33 cellular contexts compared by ENCODE assay signal in the genomic region with DNA sequence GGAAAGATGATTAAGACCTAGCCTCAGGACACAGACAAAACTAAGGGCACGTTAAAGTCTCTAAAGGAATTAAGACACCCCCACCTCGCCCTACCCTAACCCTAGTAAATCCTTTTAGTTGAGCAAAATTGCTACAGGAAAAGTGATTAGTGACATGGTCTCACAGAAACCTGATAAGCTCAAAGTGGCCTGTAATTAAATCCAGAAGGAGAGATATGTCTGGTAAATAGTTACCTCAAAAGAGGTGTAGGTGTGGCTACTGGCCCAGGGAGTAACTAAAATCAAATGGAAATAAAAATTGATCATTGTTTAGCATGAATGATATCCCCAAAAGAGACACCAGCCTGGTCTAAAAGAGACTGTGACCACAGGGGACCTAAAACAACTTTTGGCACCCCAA.
"Had no signal": no experiment of that assay in that cellular context is flagged by ENCODE, and none has a peak within 500 bp of the region (broad histone marks: within the 10 kb centered on the region; RNA-seq: fewer than 3 reads in every experiment).

No MANE protein-coding gene starts in this region.

- H3K27me3 ChIP-seq: neutrophil, ovary, right lobe of liver, sigmoid colon, spleen, suprapubic skin, testis, tibial artery, transverse colon, upper lobe of right lung, uterus had no signal

- H3K27me3 Mint-ChIP-seq: naive thymus-derived CD8-positive, alpha-beta T cell; natural killer cell treated with Interleukin-12 subunit alpha and Interleukin-12 subunit beta and Interleukin-15 and Interleukin-18, amount 100 ng/mL, for 72 hours; stimulated activated memory B cell treated with anti-CD40 and anti-IgM and Interleukin-4, amounts not matched to agents 10 μg/mL and 1 μg/mL and 100 μg/mL, for 72 hours; stimulated activated naive CD8-positive, alpha-beta T cell treated with anti-CD3 and anti-CD28 coated beads, Interleukin-15, amount 100 ng/mL, for 72 hours; type B pancreatic cell had no signal

- H3K4me3 Mint-ChIP-seq: naive thymus-derived CD8-positive, alpha-beta T cell; natural killer cell treated with Interleukin-12 subunit alpha and Interleukin-12 subunit beta and Interleukin-15 and Interleukin-18, amount 100 ng/mL, for 72 hours; nephron progenitor cell; neural crest cell; stimulated activated memory B cell treated with anti-CD40 and anti-IgM and Interleukin-4, amounts not matched to agents 10 μg/mL and 1 μg/mL and 100 μg/mL, for 72 hours; stimulated activated naive CD8-positive, alpha-beta T cell treated with anti-CD3 and anti-CD28 coated beads, Interleukin-15, amount 100 ng/mL, for 72 hours; type B pancreatic cell had no signal

- H3K27ac Mint-ChIP-seq: naive thymus-derived CD8-positive, alpha-beta T cell; natural killer cell treated with Interleukin-12 subunit alpha and Interleukin-12 subunit beta and Interleukin-15 and Interleukin-18, amount 100 ng/mL, for 72 hours; nephron progenitor cell; progenitor cell of endocrine pancreas; stimulated activated memory B cell treated with anti-CD40 and anti-IgM and Interleukin-4, amounts not matched to agents 10 μg/mL and 1 μg/mL and 100 μg/mL, for 72 hours; stimulated activated naive CD8-positive, alpha-beta T cell treated with anti-CD3 and anti-CD28 coated beads, Interleukin-15, amount 100 ng/mL, for 72 hours; type B pancreatic cell had no signal

- DNase-seq: naive thymus-derived CD8-positive, alpha-beta T cell; nephron progenitor cell; nucleus accumbens; ovary; posterior cingulate gyrus; psoas muscle; right cardiac atrium; right lobe of liver; sigmoid colon; spleen; stimulated activated CD4-positive, alpha-beta T cell treated with anti-CD3 and anti-CD28 coated beads, Interleukin-12 subunit alpha, Interleukin-12 subunit beta, amount 100 ng/mL, for 4 hours; stimulated activated CD4-positive, alpha-beta T cell treated with anti-CD3 and anti-CD28 coated beads, Interleukin-1b, Interleukin-23, amount 100 ng/mL, for 48 hours; stimulated activated CD4-positive, alpha-beta T cell treated with anti-CD3 and anti-CD28 coated beads, Interleukin-4, amount 100 ng/mL, for 1 hour; stimulated activated CD4-positive, alpha-beta T cell treated with anti-CD3 and anti-CD28 coated beads, Interleukin-4, amount 100 ng/mL, for 4 hours; stimulated activated CD8-positive, alpha-beta memory T cell treated with anti-CD3 and anti-CD28 coated beads, Interleukin-4, amount 100 ng/mL, for 48 hours; stimulated activated naive CD4-positive, alpha-beta T cell; stimulated activated naive CD8-positive, alpha-beta T cell treated with anti-CD3 and anti-CD28 coated beads, Interleukin-15, amount 100 ng/mL, for 72 hours; stimulated activated naive CD8-positive, alpha-beta T cell treated with anti-CD3 and anti-CD28 coated beads, Interleukin-15, Interleukin-2, amounts not matched to agents 100 U/mL and 50 U/mL, for 24 hours; substantia nigra; testis; tibial artery; transverse colon; upper lobe of right lung; uterus had no signal

- H3K36me3 Mint-ChIP-seq: natural killer cell treated with Interleukin-12 subunit alpha and Interleukin-12 subunit beta and Interleukin-15 and Interleukin-18, amount 100 ng/mL, for 72 hours had no signal

- H3K36me3 ChIP-seq: ovary, sigmoid colon, suprapubic skin, tibial artery, transverse colon, upper lobe of right lung, uterus had no signal

- H3K9me3 Mint-ChIP-seq: naive thymus-derived CD8-positive, alpha-beta T cell; natural killer cell treated with Interleukin-12 subunit alpha and Interleukin-12 subunit beta and Interleukin-15 and Interleukin-18, amount 100 ng/mL, for 72 hours; stimulated activated memory B cell treated with anti-CD40 and anti-IgM and Interleukin-4, amounts not matched to agents 10 μg/mL and 1 μg/mL and 100 μg/mL, for 72 hours; stimulated activated naive CD8-positive, alpha-beta T cell treated with anti-CD3 and anti-CD28 coated beads, Interleukin-15, amount 100 ng/mL, for 72 hours had no signal

- H3K4me1 ChIP-seq: parathyroid adenoma, psoas muscle, right lobe of liver, sigmoid colon, spleen, suprapubic skin, testis, tibial artery, transverse colon, upper lobe of right lung, uterus had no signal

- H3K9me3 ChIP-seq: neutrophil, ovary, psoas muscle, right lobe of liver, sigmoid colon, spleen, suprapubic skin, testis, tibial artery, transverse colon, upper lobe of right lung, uterus had no signal

- H3K4me1 Mint-ChIP-seq: stimulated activated memory B cell treated with anti-CD40 and anti-IgM and Interleukin-4, amounts not matched to agents 10 μg/mL and 1 μg/mL and 100 μg/mL, for 72 hours; stimulated activated naive CD8-positive, alpha-beta T cell treated with anti-CD3 and anti-CD28 coated beads, Interleukin-15, amount 100 ng/mL, for 72 hours had no signal

- H3K4me3 ChIP-seq: ovary, psoas muscle, right lobe of liver, sigmoid colon, smooth muscle cell, spleen, suprapubic skin, testis, tibial artery, transverse colon, upper lobe of right lung, uterus had no signal

- H3K27ac ChIP-seq: neutrophil, ovary, parathyroid adenoma, psoas muscle, right lobe of liver, sigmoid colon, spleen, suprapubic skin, testis, tibial artery, transverse colon, upper lobe of right lung, uterus had no signal
